7 cellular contexts compared by ENCODE assay signal in the genomic region with DNA sequence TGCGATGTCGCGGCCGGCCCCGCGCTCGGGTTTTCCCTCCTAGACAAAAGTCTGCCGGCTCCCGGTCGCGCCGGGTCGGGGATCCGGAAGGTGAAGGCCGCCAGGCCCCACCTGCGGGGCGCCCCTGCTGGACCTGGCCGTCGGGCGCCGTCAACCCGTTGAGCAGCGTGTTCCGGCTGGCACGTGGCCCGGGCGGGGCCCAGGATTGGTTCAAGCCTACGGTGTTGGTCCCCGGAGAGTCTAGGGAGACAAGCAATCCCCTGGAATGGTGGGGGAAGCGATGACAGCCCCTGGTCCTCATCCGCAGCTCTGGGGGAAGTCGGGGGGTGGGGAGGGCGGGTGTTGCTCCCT.
DNase-seq lines count a peak whose midpoint lies in the region; ATAC-seq, FAIRE-seq and TF ChIP-seq lines count a peak whose summit lies in the region.
"Not testable (repeated sequence)": the region's sequence is repeated elsewhere in the genome, so short reads cannot be mapped to it uniquely, and the experiment has no call there.

No MANE protein-coding gene starts in this region.

- not testable (repeated sequence) for H4K8ac ChIP-seq in IMR-90 (ENCODE audit: low read depth in 2 of 2, low read length in 2 of 2)

- H2AK9ac ChIP-seq in IMR-90 (replicated peaks; ENCODE audit: low read depth, low read length, poor library complexity), result not testable (repeated sequence)

- H3K23ac ChIP-seq in IMR-90 (ENCODE audit: low read depth, low read length), result not testable (repeated sequence)

- not testable (repeated sequence) for H3K9ac ChIP-seq in IMR-90 (ENCODE audit: low read depth, low read length); K562 (ENCODE audit: insufficient read depth in 1 of 2, low read depth in 2 of 2, low read length in 2 of 2)

- not testable (repeated sequence) for H3K18ac ChIP-seq in IMR-90 (ENCODE audit: low read depth, low read length)

- not testable (repeated sequence) for H2BK120ac ChIP-seq in IMR-90 (ENCODE audit: low read depth, low read length)

- not testable (repeated sequence) for TF ChIP-seq CTCF in IMR-90 (conservative IDR thresholded peaks at IDR 0.05; ENCODE audit: low read depth, low read length); K562 (IDR thresholded peaks at IDR 0.05 in 2 of 3, conservative IDR thresholded peaks at IDR 0.05 in 1 of 3; ENCODE audit: insufficient read depth in 2 of 3, low read depth in 1 of 3, low read length in 3 of 3); mucosa of descending colon (IDR thresholded peaks at IDR 0.05)

- not testable (repeated sequence) for H4K20me1 ChIP-seq in IMR-90 (ENCODE audit: insufficient read depth, low read length); K562 (replicated peaks; ENCODE audit: control insufficient read depth, insufficient read depth, low read length)

- not testable (repeated sequence) for TF ChIP-seq EP300 in K562 (IDR thresholded peaks at IDR 0.05; ENCODE audit: low read length)

- not testable (repeated sequence) for H3K4me3 ChIP-seq in IMR-90 (ENCODE audit: insufficient read depth, low read depth, low read length); K562; mucosa of descending colon

- H4K5ac ChIP-seq in IMR-90 (ENCODE audit: low read depth, low read length), result not testable (repeated sequence)

- DNase-seq in IMR-90; K562 (ENCODE audit: extremely low read depth in 1 of 4, low spot score in 3 of 4); mucosa of descending colon: not testable (repeated sequence)

- BruUV-seq in IMR-90 (replicated peaks; lab: Mats Ljungman, UMichigan); K562 (replicated peaks; lab: Mats Ljungman, UMichigan): not testable (repeated sequence)

- H2BK5ac ChIP-seq in IMR-90 (ENCODE audit: low read depth, low read length, poor library complexity, severe bottlenecking), result not testable (repeated sequence)

- not testable (repeated sequence) for H3K4me1 ChIP-seq in IMR-90 (ENCODE audit: control insufficient read depth, insufficient read depth, low read length); K562 (replicated peaks in 1 of 2; ENCODE audit: control insufficient read depth in 2 of 2, insufficient read depth in 2 of 2, low read length in 2 of 2); mucosa of descending colon (ENCODE audit: low read depth)

- TF ChIP-seq RAD21 in IMR-90 (IDR thresholded peaks at IDR 0.05; ENCODE audit: low read length); K562 (CRISPR knock-in tag; conservative IDR thresholded peaks at IDR 0.05 in 1 of 2, IDR thresholded peaks at IDR 0.05 in 1 of 2): not testable (repeated sequence)

- TF ChIP-seq POLR2A in IMR-90 (IDR thresholded peaks at IDR 0.05; ENCODE audit: low read depth, low read length); K562 (conservative IDR thresholded peaks at IDR 0.05): not testable (repeated sequence)

- not testable (repeated sequence) for FAIRE-seq in K562 (lab: Jason Lieb, UNC)

- H2AFZ ChIP-seq in IMR-90 (replicated peaks; ENCODE audit: low read length, poor library complexity); K562 (ENCODE audit: low read depth, low read length): not testable (repeated sequence)

- not testable (repeated sequence) for H3K9me1 ChIP-seq in IMR-90 (ENCODE audit: insufficient read depth, low read length); K562 (ENCODE audit: control insufficient read depth, insufficient read depth, low read length)

- not testable (repeated sequence) for H3K56ac ChIP-seq in IMR-90 (ENCODE audit: extremely low read depth, insufficient read depth, low read length)

- H4K91ac ChIP-seq in IMR-90 (ENCODE audit: insufficient read depth, low read depth, low read length), result not testable (repeated sequence)

- dilution Hi-C loops in IMR-90 (cut with HindIII; ENCODE audit: low sequenced_read_pairs, unreplicated experiment), result not testable (repeated sequence)

- not testable (repeated sequence) for H3K4me2 ChIP-seq in IMR-90 (ENCODE audit: low read depth, low read length); K562 (ENCODE audit: insufficient read depth, low read length)

- not testable (repeated sequence) for H3K4ac ChIP-seq in IMR-90 (ENCODE audit: low read depth, low read length)

- not testable (repeated sequence) for H2BK20ac ChIP-seq in IMR-90 (ENCODE audit: low read depth, low read length)

- H3K14ac ChIP-seq in IMR-90 (replicated peaks; ENCODE audit: low read depth, low read length), result not testable (repeated sequence)

- POLR2A ChIA-PET in IMR-90 (lab: Charles Lee; ENCODE audit: unreplicated experiment); K562 (lab: Yijun Ruan, JAX): not testable (repeated sequence)

- WGBS in IMR-90 (ENCODE audit: extremely low coverage in 2 of 2, insufficient read length in 1 of 2), 2 experiments, result no CpG with 5 or more reads among the region's 33 CpGs
- WGBS in K562 (ENCODE audit: insufficient coverage, low coverage, missing lambda C conversion rate), result no CpG with 5 or more reads among the region's 33 CpGs

- H3K79me1 ChIP-seq in IMR-90 (ENCODE audit: low read depth in 1 of 2, low read length in 2 of 2), result not testable (repeated sequence)

- H3K79me2 ChIP-seq in K562 (ENCODE audit: control insufficient read depth, insufficient read depth, low read length), result not testable (repeated sequence)

- H2AK5ac ChIP-seq in IMR-90 (ENCODE audit: low read depth, low read length), result not testable (repeated sequence)

- peak; percentile 70 for ATAC-seq in GM18868 (IDR thresholded peaks at IDR 0.05; ENCODE audit: unreplicated experiment)
- ATAC-seq in GM21367 (IDR thresholded peaks at IDR 0.05; ENCODE audit: unreplicated experiment), result peak; percentile 52
- ATAC-seq in HG02642 (IDR thresholded peaks at IDR 0.05; ENCODE audit: poor library complexity, unreplicated experiment), result peak; percentile 82
- peak; percentile 47 for ATAC-seq in HG03103 (IDR thresholded peaks at IDR 0.05; ENCODE audit: low read depth, unreplicated experiment)
- ATAC-seq in IMR-90 (ENCODE audit: low read depth), result peak; percentile 74
- ATAC-seq in K562, result peak; percentile 94
- ATAC-seq in mucosa of descending colon, result peak; percentile 84

- H2BK15ac ChIP-seq in IMR-90 (ENCODE audit: low read depth, low read length), result not testable (repeated sequence)

- CTCF ChIA-PET in IMR-90 (lab: Yijun Ruan, JAX); K562 (lab: Yijun Ruan, JAX; ENCODE audit: low intra/inter-chr PET ratio): not testable (repeated sequence)

- not testable (repeated sequence) for H3K27ac ChIP-seq in IMR-90 (ENCODE audit: insufficient read depth, low read length); K562 (ENCODE audit: extremely low read depth, low read depth, low read length)

- intact Hi-C loops in IMR-90 (cut with micrococcal nuclease); K562 (cut with micrococcal nuclease); mucosa of descending colon (cut with DNase I, micrococcal nuclease): not testable (repeated sequence)

- not testable (repeated sequence) for H3K27me3 ChIP-seq in IMR-90 (ENCODE audit: control insufficient read depth, insufficient read depth, low read length); K562 (ENCODE audit: control insufficient read depth in 2 of 2, insufficient read depth in 2 of 2, low read length in 2 of 2)

- not testable (repeated sequence) for H3K9me3 ChIP-seq in IMR-90 (ENCODE audit: control insufficient read depth, insufficient read depth, low read length); K562 (replicated peaks; ENCODE audit: control insufficient read depth, insufficient read depth, low read depth, low read length); mucosa of descending colon

- in situ Hi-C loops in IMR-90 (cut with MboI; ENCODE audit: low sequenced_read_pairs); K562 (cut with MboI): not testable (repeated sequence)

- not testable (repeated sequence) for H3K36me3 ChIP-seq in IMR-90 (ENCODE audit: control insufficient read depth, insufficient read depth, low read length); K562 (ENCODE audit: control insufficient read depth, insufficient read depth, low read length); mucosa of descending colon (ENCODE audit: low read depth)
